In genomic region chr20:53157443-53158408, GRCh38 we compare ENCODE assay signal across 8 cellular contexts.
A peak's percentile ranks its signal among the peaks of the same experiment; 100 is the strongest.
DNase-seq lines count a peak whose midpoint lies in the region; ATAC-seq and TF ChIP-seq lines count a peak whose summit lies in the region.

No MANE protein-coding gene starts in this region.

- H2AFZ ChIP-seq in mesenchymal stem cell (ENCODE audit: low read depth, low read length) = no peak overlapping the region

- TF ChIP-seq CTCF in choroid plexus epithelial cell (conservative IDR thresholded peaks at IDR 0.05; ENCODE audit: low read depth, low read length) = peak; percentile 74
- peak in 2 of 5 experiments; percentile 27 to 38 for TF ChIP-seq CTCF in tibial nerve (IDR thresholded peaks at IDR 0.05)

- no peak overlapping the region for H4K91ac ChIP-seq in mesenchymal stem cell (ENCODE audit: low read length)

- H4K8ac ChIP-seq in mesenchymal stem cell (ENCODE audit: low read length) = no peak overlapping the region

- H2BK120ac ChIP-seq in mesenchymal stem cell (ENCODE audit: low read depth, low read length) = no peak overlapping the region

- no peak overlapping the region for H2BK5ac ChIP-seq in mesenchymal stem cell (ENCODE audit: low read depth, low read length, poor library complexity, severe bottlenecking)

- H3K27me3 ChIP-seq in mesenchymal stem cell (ENCODE audit: control insufficient read depth in 1 of 2, insufficient read depth in 1 of 2, low read length in 2 of 2) (no peaks in the 10 kb centered on the region), tibial nerve (no peaks in the 10 kb centered on the region)

- ATAC-seq in GM21390 (IDR thresholded peaks at IDR 0.05; ENCODE audit: unreplicated experiment) = peak; percentile 79

- H3K9me3 ChIP-seq in mesenchymal stem cell (ENCODE audit: control insufficient read depth, low read length) (no peaks in the 10 kb centered on the region), tibial nerve (no peaks in the 10 kb centered on the region)

- H3K4ac ChIP-seq in mesenchymal stem cell (ENCODE audit: low read depth in 1 of 2, low read length in 2 of 2) = no peak overlapping the region

- H2BK15ac ChIP-seq in mesenchymal stem cell (ENCODE audit: low read depth, poor library complexity, severe bottlenecking) = no peak overlapping the region

- H3K79me1 ChIP-seq in mesenchymal stem cell (replicated peaks; ENCODE audit: low read length, poor library complexity, severe bottlenecking) = no peaks in the 10 kb centered on the region

- H2AK5ac ChIP-seq in mesenchymal stem cell (ENCODE audit: low read length, severe bottlenecking) = no peak overlapping the region

- H3K23ac ChIP-seq in mesenchymal stem cell (ENCODE audit: low read length in 2 of 2) = no peak overlapping the region

- 82% methylated on average over 9 of the region's 11 CpGs for WGBS in mesenchymal stem cell
- 87 to 91% methylated on average over 11 of the region's 11 CpGs for WGBS in tibial nerve, 2 donors

- no peak for TF ChIP-seq EP300 in tibial nerve (IDR thresholded peaks at IDR 0.05)

- H3K27ac ChIP-seq in mesenchymal stem cell (ENCODE audit: low read length, poor library complexity, severe bottlenecking) (no peak overlapping the region), tibial nerve (no peak overlapping the region)

- DNase-seq in NCI-H146 (lab: John Stamatoyannopoulos, UW) = peak; percentile 17
- no peak for DNase-seq in NCI-H146 treated with DMSO at 0.1 percent for 48 hours (lab: John Stamatoyannopoulos, UW; ENCODE audit: unreplicated experiment)
- DNase-seq in HT-29 (ENCODE audit: low spot score) = peak; percentile 90
- peak; percentile 8 for DNase-seq in T follicular helper cell (ENCODE audit: low read depth)
- DNase-seq in choroid plexus epithelial cell (ENCODE audit: low read depth) = peak; percentile 65
- DNase-seq in mesenchymal stem cell = peak; percentile 22
- DNase-seq in tibial nerve (ENCODE audit: low spot score in 2 of 2) = no peak

- no peak overlapping the region for H3K4me2 ChIP-seq in mesenchymal stem cell (ENCODE audit: low read length, poor library complexity, severe bottlenecking)

- H3K14ac ChIP-seq in mesenchymal stem cell (ENCODE audit: low read length in 2 of 2) = no peak overlapping the region

- no peak overlapping the region for H2BK12ac ChIP-seq in mesenchymal stem cell (ENCODE audit: low read length in 2 of 2)

- H3K36me3 ChIP-seq in mesenchymal stem cell (ENCODE audit: control insufficient read depth in 1 of 2, insufficient read depth in 2 of 2, low read depth in 1 of 2, low read length in 2 of 2) = no peaks in the 10 kb centered on the region
- H3K36me3 ChIP-seq in tibial nerve = no peaks in the 10 kb centered on the region

- H3K4me3 ChIP-seq in choroid plexus epithelial cell (ENCODE audit: low read depth, low read length) (no peak overlapping the region), mesenchymal stem cell (ENCODE audit: insufficient read depth in 1 of 2, low read depth in 1 of 2, low read length in 2 of 2) (no peak overlapping the region), tibial nerve (no peak overlapping the region)

- H3K9ac ChIP-seq in mesenchymal stem cell (ENCODE audit: low read length) = no peak overlapping the region

- no peak overlapping the region for H3K18ac ChIP-seq in mesenchymal stem cell (ENCODE audit: low read depth in 1 of 2, low read length in 2 of 2)

- no peak for TF ChIP-seq POLR2A in tibial nerve (IDR thresholded peaks at IDR 0.05)

- H3K4me1 ChIP-seq in mesenchymal stem cell (ENCODE audit: control insufficient read depth, insufficient read depth, low read depth, low read length) = no peaks in the 10 kb centered on the region
- no peaks in the 10 kb centered on the region for H3K4me1 ChIP-seq in tibial nerve

Comparison
In these comparisons a context has a peak if more than half of its experiments do, and no peak if none do; other contexts are left out.
1. DNase-seq: peak in NCI-H146 (single experiment), HT-29 (single experiment), T follicular helper cell (single experiment), choroid plexus epithelial cell (single experiment) and mesenchymal stem cell (single experiment); none in NCI-H146 treated with DMSO at 0.1 percent for 48 hours (single experiment) and tibial nerve (0 of 2).